ENCODE assay signal across 10 cellular contexts in genomic region chr2:30229596-30229995, GRCh38. TPM values are rescaled to one million over a fixed set of nuclear protein-coding genes. Genes with fewer than 3 reads are reported as not detected.
DNase-seq lines count a peak whose midpoint lies in the region; ATAC-seq and TF ChIP-seq lines count a peak whose summit lies in the region.
"Had no signal": no experiment of that assay in that cellular context is flagged by ENCODE, and none has a peak within 500 bp of the region (broad histone marks: within the 10 kb centered on the region; RNA-seq: fewer than 3 reads in every experiment).

No MANE protein-coding gene starts in this region.

- H3K4me1 ChIP-seq in CD4-positive, CD25-positive, alpha-beta regulatory T cell (ENCODE audit: control insufficient read depth, insufficient read depth, low read length, poor library complexity, severe bottlenecking), result peaks cover 64% of the 10 kb centered on the region
- peaks cover 51% of the 10 kb centered on the region for H3K4me1 ChIP-seq in CD8-positive, alpha-beta memory T cell (ENCODE audit: insufficient read depth, low read length)

- POLR2A ChIA-PET in CD8-positive, alpha-beta memory T cell (lab: Charles Lee), result interaction anchor here (0.6 to 4.7 kb wide), 4 partner anchors 21 to 1151 kb away, joined by 3 to 83 read pairs (median 8); partner anchors contain the start of gene YPEL5
- POLR2A ChIA-PET in activated naive CD8-positive, alpha-beta T cell treated with anti-CD3 and anti-CD28 coated beads, Interleukin-2, amount 10 ng/mL, durations not matched to agents 7 days and 5 days (lab: Charles Lee), result interaction anchor here (0.8 to 10.1 kb wide), 4 partner anchors 9 to 192 kb away, joined by 3 to 123 read pairs (median 6); no protein-coding TSS in a partner anchor

- no peak overlapping the region for H3K27ac ChIP-seq in CD4-positive, CD25-positive, alpha-beta regulatory T cell (ENCODE audit: insufficient read depth, low read length, poor library complexity, severe bottlenecking)
- H3K27ac ChIP-seq in CD8-positive, alpha-beta memory T cell (ENCODE audit: low read depth, low read length), result no peak overlapping the region
- H3K27ac ChIP-seq: pancreas had no signal

- no peak overlapping the region for H3K4me3 ChIP-seq in CD4-positive, CD25-positive, alpha-beta regulatory T cell (ENCODE audit: low read depth, low read length)
- no peak overlapping the region for H3K4me3 ChIP-seq in CD8-positive, alpha-beta memory T cell (ENCODE audit: low read length)
- H3K4me3 ChIP-seq: GM12878, pancreas had no signal

- peak overlapping the region in 2 of 3 donors; percentile 23 to 78 for H3K27ac Mint-ChIP-seq in CD4-positive, CD25-positive, alpha-beta regulatory T cell
- peak overlapping the region in 7 of 8 donors; percentile 64 to 91 (median 85) for H3K27ac Mint-ChIP-seq in CD8-positive, alpha-beta memory T cell
- peak overlapping the region; percentile 77 for H3K27ac Mint-ChIP-seq in activated naive CD8-positive, alpha-beta T cell treated with anti-CD3 and anti-CD28 coated beads, Interleukin-2, amount 10 ng/mL, durations not matched to agents 7 days and 5 days
- peak overlapping the region; percentile 86 to 99 (median 99) for H3K27ac Mint-ChIP-seq in nephron

- no peaks in the 10 kb centered on the region for H3K9me3 Mint-ChIP-seq in CD4-positive, CD25-positive, alpha-beta regulatory T cell
- no peaks in the 10 kb centered on the region for H3K9me3 Mint-ChIP-seq in CD8-positive, alpha-beta memory T cell
- no peaks in the 10 kb centered on the region for H3K9me3 Mint-ChIP-seq in activated naive CD8-positive, alpha-beta T cell treated with anti-CD3 and anti-CD28 coated beads, Interleukin-2, amount 10 ng/mL, durations not matched to agents 7 days and 5 days
- H3K9me3 Mint-ChIP-seq in nephron, result no peaks in the 10 kb centered on the region

- peak overlapping the region; percentile 90 to 95 (median 93) for H3K4me3 Mint-ChIP-seq in CD4-positive, CD25-positive, alpha-beta regulatory T cell
- peak overlapping the region; percentile 64 to 94 (median 90) for H3K4me3 Mint-ChIP-seq in CD8-positive, alpha-beta memory T cell
- peak overlapping the region; percentile 61 for H3K4me3 Mint-ChIP-seq in activated naive CD8-positive, alpha-beta T cell treated with anti-CD3 and anti-CD28 coated beads, Interleukin-2, amount 10 ng/mL, durations not matched to agents 7 days and 5 days
- peak overlapping the region; percentile 68 to 93 (median 92) for H3K4me3 Mint-ChIP-seq in nephron

- H3K9me3 ChIP-seq in CD4-positive, CD25-positive, alpha-beta regulatory T cell (ENCODE audit: control insufficient read depth in 2 of 2, low read length in 2 of 2), result no peaks in the 10 kb centered on the region
- H3K9me3 ChIP-seq in CD8-positive, alpha-beta memory T cell (ENCODE audit: low read length), result no peaks in the 10 kb centered on the region
- H3K9me3 ChIP-seq: pancreas had no signal

- CTCF ChIA-PET in CD8-positive, alpha-beta memory T cell (lab: Charles Lee), result interaction anchor here (0.8 to 23.4 kb wide), 15 partner anchors 8 to 482 kb away, joined by 3 to 285 read pairs (median 4); partner anchors contain the start of gene LCLAT1

- no peaks in the 10 kb centered on the region for H3K27me3 ChIP-seq in CD4-positive, CD25-positive, alpha-beta regulatory T cell (ENCODE audit: control insufficient read depth, insufficient read depth, low read length)
- no peaks in the 10 kb centered on the region for H3K27me3 ChIP-seq in CD8-positive, alpha-beta memory T cell (ENCODE audit: insufficient read depth, low read length, poor library complexity, severe bottlenecking)
- H3K27me3 ChIP-seq: pancreas had no signal

- DNase-seq in CD4-positive, CD25-positive, alpha-beta regulatory T cell, result no peak
- peak in 1 of 5 donors; percentile 38 for DNase-seq in CD8-positive, alpha-beta memory T cell
- no peak for DNase-seq in activated naive CD8-positive, alpha-beta T cell treated with anti-CD3 and anti-CD28 coated beads, Interleukin-2, amount 10 ng/mL, durations not matched to agents 7 days and 5 days
- DNase-seq in iPS-NIHi7 (ENCODE audit: extremely low spot score) (no peak), SKM-1 (lab: John Stamatoyannopoulos, UW; ENCODE audit: unreplicated experiment) (no peak)
- DNase-seq in stimulated activated CD4-positive, alpha-beta T cell treated with anti-CD3 and anti-CD28 coated beads, Interleukin-1b, Interleukin-23, amount 100 ng/mL, for 48 hours, result no peak
- DNase-seq: EL, pancreas had no signal

- no peak for TF ChIP-seq CTCF in nephron (IDR thresholded peaks at IDR 0.05; ENCODE audit: unreplicated experiment in 3 of 3)

- H3K36me3 Mint-ChIP-seq in CD4-positive, CD25-positive, alpha-beta regulatory T cell, result peaks cover 6% of the 10 kb centered on the region
- peaks cover 2 to 23% (median 4%) of the 10 kb centered on the region in 3 donors for H3K36me3 Mint-ChIP-seq in CD8-positive, alpha-beta memory T cell
- H3K36me3 Mint-ChIP-seq in activated naive CD8-positive, alpha-beta T cell treated with anti-CD3 and anti-CD28 coated beads, Interleukin-2, amount 10 ng/mL, durations not matched to agents 7 days and 5 days, result peaks cover 4% of the 10 kb centered on the region
- peaks cover 11% of the 10 kb centered on the region for H3K36me3 Mint-ChIP-seq in nephron (ENCODE audit: low read depth)

- peaks cover 14 to 62% (median 41%) of the 10 kb centered on the region in 4 donors for H3K4me1 Mint-ChIP-seq in CD4-positive, CD25-positive, alpha-beta regulatory T cell
- H3K4me1 Mint-ChIP-seq in CD8-positive, alpha-beta memory T cell, result peaks cover 57 to 68% (median 65%) of the 10 kb centered on the region in 3 donors
- H3K4me1 Mint-ChIP-seq in activated naive CD8-positive, alpha-beta T cell treated with anti-CD3 and anti-CD28 coated beads, Interleukin-2, amount 10 ng/mL, durations not matched to agents 7 days and 5 days, result peaks cover 42% of the 10 kb centered on the region
- peaks cover 49% of the 10 kb centered on the region for H3K4me1 Mint-ChIP-seq in nephron

- ATAC-seq in CD4-positive, CD25-positive, alpha-beta regulatory T cell (ENCODE audit: low read depth in 2 of 2), result no peak
- no peak for ATAC-seq in activated naive CD8-positive, alpha-beta T cell treated with anti-CD3 and anti-CD28 coated beads, Interleukin-2, amount 10 ng/mL, durations not matched to agents 7 days and 5 days (ENCODE audit: low read depth)
- ATAC-seq: GM12878, pancreas had no signal

- H3K27me3 Mint-ChIP-seq in CD4-positive, CD25-positive, alpha-beta regulatory T cell, result peaks cover 4% of the 10 kb centered on the region
- H3K27me3 Mint-ChIP-seq in CD8-positive, alpha-beta memory T cell, result peaks cover 0 to 7% of the 10 kb centered on the region in 2 donors
- peaks cover 2% of the 10 kb centered on the region for H3K27me3 Mint-ChIP-seq in activated naive CD8-positive, alpha-beta T cell treated with anti-CD3 and anti-CD28 coated beads, Interleukin-2, amount 10 ng/mL, durations not matched to agents 7 days and 5 days
- peaks cover 16% of the 10 kb centered on the region for H3K27me3 Mint-ChIP-seq in nephron (ENCODE audit: low read depth)

- peaks cover 4% of the 10 kb centered on the region for H3K36me3 ChIP-seq in CD4-positive, CD25-positive, alpha-beta regulatory T cell (ENCODE audit: control insufficient read depth, insufficient read depth, low read length)
- H3K36me3 ChIP-seq in CD8-positive, alpha-beta memory T cell (ENCODE audit: insufficient read depth, low read length), result peaks cover 4% of the 10 kb centered on the region
- H3K36me3 ChIP-seq: pancreas had no signal

RNA-seq across cellular contexts. Expression of gene LBH, which starts 1.7 kb away (rescaled TPM):
- total RNA-seq in CD4-positive, CD25-positive, alpha-beta regulatory T cell, result 215 TPM
- 100 to 1,000 TPM; 225 to 299 (median 250) TPM for polyA plus RNA-seq in CD4-positive, CD25-positive, alpha-beta regulatory T cell
- 100 to 1,000 TPM; 115 to 121 TPM for total RNA-seq in CD8-positive, alpha-beta memory T cell
- polyA plus RNA-seq in CD8-positive, alpha-beta memory T cell, result 156 TPM
- total RNA-seq in activated naive CD8-positive, alpha-beta T cell treated with anti-CD3 and anti-CD28 coated beads, Interleukin-2, amount 10 ng/mL, durations not matched to agents 7 days and 5 days, result 100 to 1,000 TPM; 169 to 186 TPM
